ENCODE assay signal across 9 cellular contexts in genomic region chr13:48235814-48236135, GRCh38. TPM values are rescaled to one million over a fixed set of nuclear protein-coding genes. Genes with fewer than 3 reads are reported as not detected.
DNase-seq lines count a peak whose midpoint lies in the region; ATAC-seq and TF ChIP-seq lines count a peak whose summit lies in the region.
"Had no signal": no experiment of that assay in that cellular context is flagged by ENCODE, and none has a peak within 500 bp of the region (broad histone marks: within the 10 kb centered on the region; RNA-seq: fewer than 3 reads in every experiment).

No MANE protein-coding gene starts in this region.

- H3K4me3 ChIP-seq in body of pancreas (no peak overlapping the region), right lobe of liver (peak overlapping the region; percentile 93 to 97 (median 97))

- H3K9me3 ChIP-seq in body of pancreas (no peaks in the 10 kb centered on the region), right lobe of liver (no peaks in the 10 kb centered on the region)

- H3K27ac ChIP-seq in body of pancreas (peak overlapping the region; percentile 29 to 99 (median 98)), right lobe of liver (peak overlapping the region; percentile 99 to 100 (median 100)), temporal lobe (ENCODE audit: low read depth, low read length) (peak overlapping the region; percentile 91)

- H3K27ac Mint-ChIP-seq in activated CD4-positive, alpha-beta T cell treated with anti-CD3 and anti-CD28 coated beads, Interleukin-2, amount 10 ng/mL, durations not matched to agents 24 days and 14 days, result no peak overlapping the region

- H3K27me3 Mint-ChIP-seq in activated CD4-positive, alpha-beta T cell treated with anti-CD3 and anti-CD28 coated beads, Interleukin-2, amount 10 ng/mL, durations not matched to agents 24 days and 14 days, result peaks cover 13% of the 10 kb centered on the region

- no peak for ATAC-seq in body of pancreas
- ATAC-seq in right lobe of liver, result no peak

- H3K36me3 Mint-ChIP-seq in activated CD4-positive, alpha-beta T cell treated with anti-CD3 and anti-CD28 coated beads, Interleukin-2, amount 10 ng/mL, durations not matched to agents 24 days and 14 days (ENCODE audit: low read depth), result peaks cover 25% of the 10 kb centered on the region

- TF ChIP-seq CTCF in body of pancreas (IDR thresholded peaks at IDR 0.05) (no peak), right lobe of liver (IDR thresholded peaks at IDR 0.05) (no peak)

- peaks cover 37% of the 10 kb centered on the region for H3K4me1 Mint-ChIP-seq in activated CD4-positive, alpha-beta T cell treated with anti-CD3 and anti-CD28 coated beads, Interleukin-2, amount 10 ng/mL, durations not matched to agents 24 days and 14 days

- TF ChIP-seq POLR2A in body of pancreas (IDR thresholded peaks at IDR 0.05), result no peak
- no peak for TF ChIP-seq POLR2A in right lobe of liver (IDR thresholded peaks at IDR 0.05)

- intact Hi-C loops in activated CD4-positive, alpha-beta T cell treated with anti-CD3 and anti-CD28 coated beads, Interleukin-2, amount 10 ng/mL, durations not matched to agents 24 days and 14 days (cut with micrococcal nuclease), result loop anchor here (1.0 to 10.0 kb wide), 4 partner anchors 14 to 347 kb away; no protein-coding TSS in a partner anchor
- intact Hi-C loops in body of pancreas (cut with DNase I), result no loop called here
- intact Hi-C loops in right lobe of liver (cut with DNase I), result loop anchor here in 1 of 2 donors (10.0 kb wide), 1 partner anchor 111 kb away; no protein-coding TSS in a partner anchor

- WGBS in body of pancreas, 2 donors, result 11 to 12% methylated on average over 1 of the region's 1 CpG
- WGBS in right lobe of liver (ENCODE audit: insufficient coverage, low coverage, low lambda C conversion rate, missing lambda C conversion rate), result 60% methylated on average over 1 of the region's 1 CpG

- DNase-seq in activated CD4-positive, alpha-beta T cell treated with anti-CD3 and anti-CD28 coated beads, Interleukin-2, amount 10 ng/mL, durations not matched to agents 24 days and 14 days, result no peak
- DNase-seq in activated CD4-positive, alpha-beta T cell treated with anti-CD3 and anti-CD28 coated beads, Interleukin-2, amount 50 U/mL, for 4 hours, result no peak
- no peak for DNase-seq in body of pancreas
- DNase-seq in right lobe of liver, result no peak
- no peak for DNase-seq in KG1 (lab: John Stamatoyannopoulos, UW)
- DNase-seq in T1000 (lab: John Stamatoyannopoulos, UW), result no peak
- DNase-seq in DMS53 treated with DMSO at 0.1 percent for 48 hours (lab: John Stamatoyannopoulos, UW; ENCODE audit: unreplicated experiment), result no peak
- DNase-seq: stimulated activated CD4-positive, alpha-beta T cell treated with anti-CD3 and anti-CD28 coated beads, Interleukin-2, amount 100 ng/mL, for 48 hours had no signal

- H3K27me3 ChIP-seq in body of pancreas (no peaks in the 10 kb centered on the region), right lobe of liver (no peaks in the 10 kb centered on the region)

- H3K9me3 Mint-ChIP-seq in activated CD4-positive, alpha-beta T cell treated with anti-CD3 and anti-CD28 coated beads, Interleukin-2, amount 10 ng/mL, durations not matched to agents 24 days and 14 days, result no peaks in the 10 kb centered on the region

- H3K36me3 ChIP-seq in body of pancreas (replicated peaks in 1 of 2; ENCODE audit: insufficient read depth in 1 of 2, low read depth in 2 of 2) (no peaks in the 10 kb centered on the region), right lobe of liver (peaks cover 0 to 8% (median under 1%) of the 10 kb centered on the region in 4 donors)

- peak overlapping the region; percentile 61 for H3K4me3 Mint-ChIP-seq in activated CD4-positive, alpha-beta T cell treated with anti-CD3 and anti-CD28 coated beads, Interleukin-2, amount 10 ng/mL, durations not matched to agents 24 days and 14 days

- H3K4me1 ChIP-seq in body of pancreas (peaks cover 60% of the 10 kb centered on the region), right lobe of liver (peaks cover 0 to 54% (median 12%) of the 10 kb centered on the region in 4 donors)

RNA-seq across cellular contexts. Expression of gene ITM2B, which starts 2.8 kb away (rescaled TPM):
- 51.7 and 53.1 TPM in 2 replicates for total RNA-seq in activated CD4-positive, alpha-beta T cell treated with anti-CD3 and anti-CD28 coated beads, Interleukin-2, amount 10 ng/mL, durations not matched to agents 24 days and 14 days
- 100 to 1,000 TPM; 233 to 254 TPM for total RNA-seq in body of pancreas
- 100 to 1,000 TPM; 203 to 381 (median 320) TPM for total RNA-seq in right lobe of liver
- total RNA-seq in temporal lobe, result 116 TPM

Comparison
In these comparisons a context has a peak if more than half of its experiments do, and no peak if none do; other contexts are left out.
1. H3K4me3 ChIP-seq: peak in right lobe of liver (3 of 3); none in body of pancreas (0 of 2).
2. Peak in every context shown above with its lines, with median percentiles within 50 percentile points of each other: H3K27ac ChIP-seq.